Comparison of ENCODE assay signal across 1 cellular context in genomic region chr13:20526664-20527063, GRCh38.
TF ChIP-seq lines count a peak whose summit lies in the region.

No MANE protein-coding gene starts in this region.

TF ChIP-seq in HCT116, 20 proteins besides CTCF, POLR2A, EP300 and RAD21 (continued from another document):
- TF ChIP-seq REST (IDR thresholded peaks at IDR 0.05; ENCODE audit: low read depth): no peak
- no peak for TF ChIP-seq TCF7L2 (IDR thresholded peaks at IDR 0.05; ENCODE audit: borderline replicate concordance, extremely low read depth, insufficient read depth, insufficient read length)
- TF ChIP-seq CEBPB (IDR thresholded peaks at IDR 0.05; ENCODE audit: low read depth): no peak
- TF ChIP-seq YY1 (IDR thresholded peaks at IDR 0.05; ENCODE audit: extremely low read depth, insufficient replicate concordance, low read depth, low read length): no peak
TF ChIP-seq in HCT116: peak in this region for 0.
